8 cellular contexts compared by ENCODE assay signal in the genomic region with DNA sequence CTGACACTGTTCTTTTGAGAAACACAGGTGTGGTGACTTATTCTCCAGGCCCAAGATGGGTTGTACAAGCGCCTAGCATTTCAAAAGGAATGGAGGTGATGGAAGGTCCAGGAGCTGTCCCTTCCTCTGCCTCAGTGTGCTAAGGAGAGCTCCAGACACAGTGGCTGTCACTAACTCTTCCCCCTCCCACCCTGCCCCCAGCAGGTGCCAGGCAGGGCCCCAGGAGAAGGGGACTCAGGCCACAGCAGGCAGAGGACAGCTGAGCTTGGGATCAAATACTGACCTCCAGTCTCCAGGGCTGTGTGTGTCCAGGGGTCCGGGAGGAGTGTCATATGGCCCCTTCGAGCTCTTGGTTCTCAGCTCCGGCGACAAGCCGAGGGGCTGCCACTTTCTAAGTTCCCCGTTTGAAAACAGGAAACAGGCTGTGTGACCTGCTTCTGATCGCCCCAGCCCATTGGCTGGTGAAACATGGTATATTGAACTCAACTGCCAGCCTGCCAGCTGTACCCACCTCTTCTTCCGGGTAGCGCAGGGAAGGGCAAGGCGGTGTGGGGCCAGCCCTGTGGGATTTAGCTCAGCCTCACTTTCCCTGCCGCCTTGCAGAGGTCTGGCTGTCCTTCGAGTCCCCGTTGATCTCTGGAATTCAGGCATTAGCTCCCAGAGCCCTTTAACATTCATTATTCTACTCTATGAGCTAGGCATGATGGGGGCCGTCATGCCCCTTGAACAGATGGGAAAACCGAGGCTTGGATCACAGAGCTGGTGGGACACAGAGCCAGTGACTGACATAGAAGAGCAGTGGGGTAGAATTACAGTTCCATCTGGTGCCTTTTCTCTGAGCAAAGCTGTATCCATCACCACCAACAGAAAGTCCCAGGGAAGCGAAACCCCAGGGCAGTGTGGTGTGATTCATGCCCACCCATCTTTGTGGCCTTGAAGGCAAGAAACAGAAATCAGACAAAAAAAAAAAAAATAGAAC.
A peak's percentile ranks its signal among the peaks of the same experiment; 100 is the strongest.
DNase-seq lines count a peak whose midpoint lies in the region; ATAC-seq and FAIRE-seq lines count a peak whose summit lies in the region.

A gene with protein sequence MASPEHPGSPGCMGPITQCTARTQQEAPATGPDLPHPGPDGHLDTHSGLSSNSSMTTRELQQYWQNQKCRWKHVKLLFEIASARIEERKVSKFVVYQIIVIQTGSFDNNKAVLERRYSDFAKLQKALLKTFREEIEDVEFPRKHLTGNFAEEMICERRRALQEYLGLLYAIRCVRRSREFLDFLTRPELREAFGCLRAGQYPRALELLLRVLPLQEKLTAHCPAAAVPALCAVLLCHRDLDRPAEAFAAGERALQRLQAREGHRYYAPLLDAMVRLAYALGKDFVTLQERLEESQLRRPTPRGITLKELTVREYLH (minus strand): TSS at position 406 of the 979 bp plus-strand sequence. CDS start 3,786 bp downstream, outside the sequence.

- peak within 1 kb of the TSS; percentile 92 for H3K27ac Mint-ChIP-seq in stimulated activated effector memory CD8-positive, alpha-beta T cell treated with anti-CD3 and anti-CD28 coated beads, Interleukin-12 subunit alpha, Interleukin-12 subunit beta, amount 100 ng/mL, for 72 hours

- FAIRE-seq in GM19239 (lab: Jason Lieb, UNC): peak; percentile 93

- DNase-seq in GM19239 (ENCODE audit: insufficient read length, low spot score) (peak; percentile 68), globus pallidus (ENCODE audit: low spot score) (peak; percentile 25), inferior parietal cortex (ENCODE audit: extremely low spot score) (no peak), NCI-H510A (lab: John Stamatoyannopoulos, UW) (no peak), COR-L47 (lab: John Stamatoyannopoulos, UW) (no peak)
- peak; percentile 60 to 67 for DNase-seq in activated CD4-positive, alpha-beta T cell treated with anti-CD3 and anti-CD28 coated beads for 4 hours
- DNase-seq in stimulated activated effector memory CD8-positive, alpha-beta T cell treated with anti-CD3 and anti-CD28 coated beads, Interleukin-12 subunit alpha, Interleukin-12 subunit beta, amount 100 ng/mL, for 72 hours (ENCODE audit: low spot score in 2 of 2): peak in 1 of 2 donors; percentile 78

- H3K4me1 Mint-ChIP-seq in stimulated activated effector memory CD8-positive, alpha-beta T cell treated with anti-CD3 and anti-CD28 coated beads, Interleukin-12 subunit alpha, Interleukin-12 subunit beta, amount 100 ng/mL, for 72 hours: peaks cover 93% of the 10 kb centered on the region

- peaks cover 35% of the 10 kb centered on the region for H3K36me3 Mint-ChIP-seq in stimulated activated effector memory CD8-positive, alpha-beta T cell treated with anti-CD3 and anti-CD28 coated beads, Interleukin-12 subunit alpha, Interleukin-12 subunit beta, amount 100 ng/mL, for 72 hours

- ATAC-seq in HG03354 (IDR thresholded peaks at IDR 0.05; ENCODE audit: poor library complexity, severe bottlenecking, unreplicated experiment): peak; percentile 54
- peak; percentile 75 for ATAC-seq in stimulated activated effector memory CD8-positive, alpha-beta T cell treated with anti-CD3 and anti-CD28 coated beads, Interleukin-12 subunit alpha, Interleukin-12 subunit beta, amount 100 ng/mL, for 72 hours

- peak within 1 kb of the TSS; percentile 87 for H3K4me3 Mint-ChIP-seq in stimulated activated effector memory CD8-positive, alpha-beta T cell treated with anti-CD3 and anti-CD28 coated beads, Interleukin-12 subunit alpha, Interleukin-12 subunit beta, amount 100 ng/mL, for 72 hours

- H3K9me3 Mint-ChIP-seq in stimulated activated effector memory CD8-positive, alpha-beta T cell treated with anti-CD3 and anti-CD28 coated beads, Interleukin-12 subunit alpha, Interleukin-12 subunit beta, amount 100 ng/mL, for 72 hours: no peaks in the 10 kb centered on the region

Comparison
In these comparisons a context has a peak if more than half of its experiments do, and no peak if none do; other contexts are left out.
1. DNase-seq: peak in GM19239 (single experiment), activated CD4-positive, alpha-beta T cell treated with anti-CD3 and anti-CD28 coated beads for 4 hours (2 of 2) and globus pallidus (single experiment); none in inferior parietal cortex (single experiment), NCI-H510A (single experiment) and COR-L47 (single experiment).